ENCODE assay signal across 18 cellular contexts in the genomic region with DNA sequence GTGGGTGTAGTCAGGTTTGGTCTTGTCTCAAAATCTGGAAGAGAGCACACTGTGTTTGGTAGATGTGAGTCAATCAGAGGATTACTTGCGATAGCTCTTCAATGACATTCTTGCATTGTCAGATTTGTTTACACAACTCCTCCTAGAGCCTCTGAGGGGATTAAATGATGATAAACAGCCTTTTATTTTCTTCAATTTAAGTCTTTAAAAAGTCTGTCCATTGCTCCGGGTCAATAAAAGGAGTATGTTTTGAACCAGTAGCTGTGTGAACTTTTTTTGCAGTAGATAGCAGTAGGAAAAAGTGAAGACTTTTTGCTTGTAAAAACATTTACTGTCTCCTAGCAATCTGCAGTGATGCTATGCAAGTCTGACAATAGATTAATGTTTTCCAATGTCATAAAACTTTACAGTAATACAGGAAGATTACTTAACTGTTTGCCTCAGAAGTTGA. TPM values are rescaled to one million over a fixed set of nuclear protein-coding genes. Genes with fewer than 3 reads are reported as not detected.
A peak's percentile ranks its signal among the peaks of the same experiment; 100 is the strongest.
DNase-seq lines count a peak whose midpoint lies in the region; ATAC-seq, FAIRE-seq and TF ChIP-seq lines count a peak whose summit lies in the region.
"Had no signal": no experiment of that assay in that cellular context is flagged by ENCODE, and none has a peak within 500 bp of the region (broad histone marks: within the 10 kb centered on the region; RNA-seq: fewer than 3 reads in every experiment).

No MANE protein-coding gene starts in this region.

- dilution Hi-C loops in keratinocyte (cut with MboI; ENCODE audit: extremely low pct_ligation_motif_present, low sequenced_read_pairs) = no loop called here

- WGBS in esophagus squamous epithelium, 2 donors = 11 to 20% methylated on average over 2 of the region's 2 CpGs

- peak overlapping the region; percentile 57 for H3K4me2 ChIP-seq in keratinocyte (ENCODE audit: control insufficient read depth, extremely low read depth, insufficient read depth, low read depth, low read length)
- H3K4me2 ChIP-seq: KMS-11 had no signal

- H3K36me3 ChIP-seq in keratinocyte (ENCODE audit: control insufficient read depth in 2 of 2, extremely low read depth in 1 of 2, insufficient read depth in 2 of 2, low read length in 2 of 2) = no peaks in the 10 kb centered on the region
- no peaks in the 10 kb centered on the region for H3K36me3 ChIP-seq in esophagus squamous epithelium
- H3K36me3 ChIP-seq: gastrocnemius medialis, HAP-1 had no signal

- H3K9me3 ChIP-seq in keratinocyte (ENCODE audit: control insufficient read depth, low read depth, low read length) (no peaks in the 10 kb centered on the region), esophagus squamous epithelium (no peaks in the 10 kb centered on the region)
- H3K9me3 ChIP-seq: gastrocnemius medialis, HAP-1 had no signal

- H3K4me1 ChIP-seq in keratinocyte (ENCODE audit: control insufficient read depth, extremely low read depth, insufficient read depth, low read length) (peaks cover 13% of the 10 kb centered on the region), esophagus squamous epithelium (peaks cover 0 to 27% (median 0%) of the 10 kb centered on the region in 3 donors)
- H3K4me1 ChIP-seq: gastrocnemius medialis had no signal

- H2AFZ ChIP-seq in keratinocyte (ENCODE audit: control insufficient read depth, low read length) = no peak overlapping the region

- no peak for ATAC-seq in HG03045 (IDR thresholded peaks at IDR 0.05; ENCODE audit: unreplicated experiment)
- no peak for ATAC-seq in GM19324 (IDR thresholded peaks at IDR 0.05; ENCODE audit: low FRiP score, unreplicated experiment)
- ATAC-seq: gastrocnemius medialis; stimulated activated naive B cell treated with anti-CD40 and anti-IgM and Interleukin-4, amounts not matched to agents 10 μg/mL and 1 μg/mL and 100 μg/mL, for 72 hours had no signal

- FAIRE-seq in HTR-8/SVneo (lab: Jason Lieb, UNC) = no peak
- peak; percentile 56 for FAIRE-seq in keratinocyte (lab: Jason Lieb, UNC)

- H3K27ac ChIP-seq in keratinocyte (ENCODE audit: control insufficient read depth, insufficient read depth, low read length) (peak overlapping the region; percentile 51), esophagus squamous epithelium (peak overlapping the region in 1 of 4 donors; percentile 9)
- H3K27ac ChIP-seq: dorsolateral prefrontal cortex, gastrocnemius medialis, KMS-11 had no signal

- TF ChIP-seq POLR2A in esophagus squamous epithelium (IDR thresholded peaks at IDR 0.05) = no peak

- no peak overlapping the region for H3K4me3 ChIP-seq in AG10803 (ENCODE audit: low read length)
- no peak overlapping the region for H3K4me3 ChIP-seq in cardiac fibroblast (replicated peaks in 1 of 2; ENCODE audit: low read depth in 2 of 2, low read length in 2 of 2)
- no peak overlapping the region for H3K4me3 ChIP-seq in keratinocyte (ENCODE audit: control insufficient read depth in 2 of 3, extremely low read depth in 1 of 3, insufficient read depth in 2 of 3, low read depth in 1 of 3, low read length in 3 of 3)
- H3K4me3 ChIP-seq in esophagus squamous epithelium = no peak overlapping the region
- H3K4me3 ChIP-seq: dorsolateral prefrontal cortex, gastrocnemius medialis, HAP-1 had no signal

- intact Hi-C loops in esophagus squamous epithelium (cut with DNase I) = no loop called here

- DNase-seq in AG10803 (ENCODE audit: low read depth) (peak; percentile 36), HTR-8/SVneo (ENCODE audit: insufficient read length, low spot score) (peak; percentile 33), cardiac fibroblast (ENCODE audit: low read depth in 2 of 2) (peak; percentile 40 to 54), keratinocyte (ENCODE audit: low read depth, low spot score) (no peak), esophagus squamous epithelium (lab: John Stamatoyannopoulos, UW) (no peak), activated gamma-delta T cell treated with Interleukin-2 at 50 U/mL for 16 hours (no peak)
- DNase-seq: activated effector memory CD4-positive, alpha-beta T cell treated with Interleukin-2 at 50 U/mL for 16 hours; AML-193; aorta; dorsolateral prefrontal cortex; gastrocnemius medialis; NCI-H1436 treated with DMSO at 0.1 percent for 48 hours; nucleus accumbens; stimulated activated naive B cell treated with anti-CD40 and anti-IgM and Interleukin-4, amounts not matched to agents 10 μg/mL and 1 μg/mL and 100 μg/mL, for 72 hours had no signal

- no peaks in the 10 kb centered on the region for H3K9me1 ChIP-seq in keratinocyte (ENCODE audit: control insufficient read depth, extremely low read depth, insufficient read depth, low read length)

- no peaks in the 10 kb centered on the region for H3K27me3 ChIP-seq in keratinocyte (ENCODE audit: control insufficient read depth, extremely low read depth, insufficient read depth, low read length)
- H3K27me3 ChIP-seq in esophagus squamous epithelium = no peaks in the 10 kb centered on the region
- H3K27me3 ChIP-seq: dorsolateral prefrontal cortex, gastrocnemius medialis had no signal

- H4K20me1 ChIP-seq in keratinocyte (ENCODE audit: control insufficient read depth, extremely low read depth, insufficient read depth, low read length) = no peaks in the 10 kb centered on the region

- H3K9ac ChIP-seq in keratinocyte (ENCODE audit: control insufficient read depth, extremely low read depth, insufficient read depth, low read length) = no peak overlapping the region
- H3K9ac ChIP-seq: KMS-11 had no signal

- no peaks in the 10 kb centered on the region for H3K79me2 ChIP-seq in keratinocyte (ENCODE audit: control insufficient read depth, insufficient read depth, low read length)

- TF ChIP-seq CTCF in AG10803 (conservative IDR thresholded peaks at IDR 0.05; ENCODE audit: low read length) (no peak), cardiac fibroblast (IDR thresholded peaks at IDR 0.05; ENCODE audit: low read depth, low read length) (no peak), keratinocyte (optimal IDR thresholded peaks at IDR 0.05 in 1 of 3, IDR thresholded peaks at IDR 0.05 in 1 of 3, conservative IDR thresholded peaks at IDR 0.05 in 1 of 3; ENCODE audit: extremely low read depth in 1 of 3, insufficient read depth in 2 of 3, low read length in 3 of 3) (no peak), esophagus squamous epithelium (IDR thresholded peaks at IDR 0.05) (no peak)

RNA-seq across cellular contexts. Expression of a gene that starts 49.9 kb away (rescaled TPM):
- polyA plus RNA-seq in keratinocyte = 114 to 199 TPM (median 164 TPM) in 3 replicates
- polyA plus RNA-seq in keratinocyte (2011; ENCODE audit: low read depth) = 132 TPM
- polyA plus RNA-seq in keratinocyte (2011; cell fraction: cytosol; rRNA removed) = 32.4 and 55.3 TPM in 2 replicates
- polyA plus RNA-seq in keratinocyte (2011; cell fraction: nucleus; rRNA removed) = 228 and 282 TPM in 2 replicates
- polyA plus RNA-seq in keratinocyte (2012; ENCODE audit: low replicate concordance) = 94.0 and 190 TPM in 2 replicates
- 79.3 to 246 TPM (median 164 TPM) in 3 replicates for polyA minus RNA-seq in keratinocyte
- polyA minus RNA-seq in keratinocyte (2011; cell fraction: cytosol; rRNA and poly(A)+ RNA removed) = 50.5 TPM
- 204 and 344 TPM in 2 replicates for polyA minus RNA-seq in keratinocyte (2011; cell fraction: nucleus; rRNA and poly(A)+ RNA removed)
- 100 to 1,000 TPM in 1 of 4 donors, 10 to 100 TPM in 3; 73.1 to 118 (median 89.4) TPM for total RNA-seq in esophagus squamous epithelium

Comparison
In these comparisons a context has a peak if more than half of its experiments do, and no peak if none do; other contexts are left out.
1. DNase-seq: peak in AG10803 (single experiment), HTR-8/SVneo (single experiment) and cardiac fibroblast (2 of 2); none in keratinocyte (single experiment), esophagus squamous epithelium (single experiment) and activated gamma-delta T cell treated with Interleukin-2 at 50 U/mL for 16 hours (single experiment).